8 cellular contexts compared by ENCODE assay signal in genomic region chr10:24208661-24209420, GRCh38. TPM values are rescaled to one million over a fixed set of nuclear protein-coding genes. Genes with fewer than 3 reads are reported as not detected.
DNase-seq lines count a peak whose midpoint lies in the region; TF ChIP-seq lines count a peak whose summit lies in the region.

A gene with protein sequence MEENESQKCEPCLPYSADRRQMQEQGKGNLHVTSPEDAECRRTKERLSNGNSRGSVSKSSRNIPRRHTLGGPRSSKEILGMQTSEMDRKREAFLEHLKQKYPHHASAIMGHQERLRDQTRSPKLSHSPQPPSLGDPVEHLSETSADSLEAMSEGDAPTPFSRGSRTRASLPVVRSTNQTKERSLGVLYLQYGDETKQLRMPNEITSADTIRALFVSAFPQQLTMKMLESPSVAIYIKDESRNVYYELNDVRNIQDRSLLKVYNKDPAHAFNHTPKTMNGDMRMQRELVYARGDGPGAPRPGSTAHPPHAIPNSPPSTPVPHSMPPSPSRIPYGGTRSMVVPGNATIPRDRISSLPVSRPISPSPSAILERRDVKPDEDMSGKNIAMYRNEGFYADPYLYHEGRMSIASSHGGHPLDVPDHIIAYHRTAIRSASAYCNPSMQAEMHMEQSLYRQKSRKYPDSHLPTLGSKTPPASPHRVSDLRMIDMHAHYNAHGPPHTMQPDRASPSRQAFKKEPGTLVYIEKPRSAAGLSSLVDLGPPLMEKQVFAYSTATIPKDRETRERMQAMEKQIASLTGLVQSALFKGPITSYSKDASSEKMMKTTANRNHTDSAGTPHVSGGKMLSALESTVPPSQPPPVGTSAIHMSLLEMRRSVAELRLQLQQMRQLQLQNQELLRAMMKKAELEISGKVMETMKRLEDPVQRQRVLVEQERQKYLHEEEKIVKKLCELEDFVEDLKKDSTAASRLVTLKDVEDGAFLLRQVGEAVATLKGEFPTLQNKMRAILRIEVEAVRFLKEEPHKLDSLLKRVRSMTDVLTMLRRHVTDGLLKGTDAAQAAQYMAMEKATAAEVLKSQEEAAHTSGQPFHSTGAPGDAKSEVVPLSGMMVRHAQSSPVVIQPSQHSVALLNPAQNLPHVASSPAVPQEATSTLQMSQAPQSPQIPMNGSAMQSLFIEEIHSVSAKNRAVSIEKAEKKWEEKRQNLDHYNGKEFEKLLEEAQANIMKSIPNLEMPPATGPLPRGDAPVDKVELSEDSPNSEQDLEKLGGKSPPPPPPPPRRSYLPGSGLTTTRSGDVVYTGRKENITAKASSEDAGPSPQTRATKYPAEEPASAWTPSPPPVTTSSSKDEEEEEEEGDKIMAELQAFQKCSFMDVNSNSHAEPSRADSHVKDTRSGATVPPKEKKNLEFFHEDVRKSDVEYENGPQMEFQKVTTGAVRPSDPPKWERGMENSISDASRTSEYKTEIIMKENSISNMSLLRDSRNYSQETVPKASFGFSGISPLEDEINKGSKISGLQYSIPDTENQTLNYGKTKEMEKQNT (N-terminal part only) (plus strand): TSS chr10:24209138. CDS start chr10:24209194, 56 bp downstream.

- peak within 1 kb of the TSS; percentile 81 for H3K4me2 ChIP-seq in GM23248 (ENCODE audit: unreplicated experiment)
- peak within 1 kb of the TSS; percentile 76 for H3K4me2 ChIP-seq in PC-9

- H3K27ac Mint-ChIP-seq in mesothelial cell of epicardium: peak within 1 kb of the TSS; percentile 96

- no TSS peak for BruUV-seq in PC-9 (replicated peaks; lab: Mats Ljungman, UMichigan)

- DNase-seq in DMS53 (lab: John Stamatoyannopoulos, UW) (peak; percentile 73), GM23248 (peak; percentile 62), PC-9 (peak in 1 of 2 experiments; percentile 24), mesothelial cell of epicardium (ENCODE audit: low spot score in 2 of 2, unreplicated experiment in 2 of 2) (peak; percentile 29 to 56), uterus (peak; percentile 21 to 33), EL (no peak)
- DNase-seq in stimulated activated CD4-positive, alpha-beta T cell treated with anti-CD3 and anti-CD28 coated beads, Interleukin-2, amount 100 ng/mL, for 48 hours: no peak

- H3K9me3 Mint-ChIP-seq in mesothelial cell of epicardium: no peaks in the 10 kb centered on the region

- H3K9me3 ChIP-seq in GM23248 (ENCODE audit: low read depth): no peaks in the 10 kb centered on the region
- H3K9me3 ChIP-seq in PC-9 (ENCODE audit: insufficient read depth, low read depth): no peaks in the 10 kb centered on the region
- no peaks in the 10 kb centered on the region for H3K9me3 ChIP-seq in uterus

- peaks cover 8% of the 10 kb centered on the region for H3F3A ChIP-seq in GM23248 (ENCODE audit: insufficient read depth)
- H3F3A ChIP-seq in PC-9 (ENCODE audit: insufficient read depth, low read depth): peaks cover 13% of the 10 kb centered on the region

- peaks cover 78% of the 10 kb centered on the region for H3K4me1 Mint-ChIP-seq in mesothelial cell of epicardium

- H3K36me3 Mint-ChIP-seq in mesothelial cell of epicardium: peaks cover 2% of the 10 kb centered on the region

- peak within 1 kb of the TSS; percentile 62 for H3K9ac ChIP-seq in GM23248

- TF ChIP-seq CTCF in PC-9 (conservative IDR thresholded peaks at IDR 0.05) (no peak), mesothelial cell of epicardium (IDR thresholded peaks at IDR 0.05; ENCODE audit: unreplicated experiment) (no peak), uterus (IDR thresholded peaks at IDR 0.05) (no peak)

- peak within 1 kb of the TSS; percentile 87 for H3K4me3 Mint-ChIP-seq in mesothelial cell of epicardium

- H3K27me3 Mint-ChIP-seq in mesothelial cell of epicardium (ENCODE audit: low read depth): no peaks in the 10 kb centered on the region

- H3K79me2 ChIP-seq in GM23248 (ENCODE audit: insufficient read depth): no peaks in the 10 kb centered on the region
- H3K79me2 ChIP-seq in PC-9 (ENCODE audit: low read depth): no peaks in the 10 kb centered on the region

- H4K20me1 ChIP-seq in GM23248 (ENCODE audit: insufficient read depth): no peaks in the 10 kb centered on the region
- no peaks in the 10 kb centered on the region for H4K20me1 ChIP-seq in PC-9 (ENCODE audit: insufficient read depth)

- H3K27me3 ChIP-seq in GM23248 (replicated peaks; ENCODE audit: insufficient read depth) (no peaks in the 10 kb centered on the region), PC-9 (ENCODE audit: insufficient read depth, low read depth) (no peaks in the 10 kb centered on the region), uterus (no peaks in the 10 kb centered on the region)

- CTCF ChIA-PET in PC-9 (lab: Charles Lee): interaction anchor here (0.6 kb wide), 2 partner anchors 42 to 56 kb away, joined by 3 to 14 read pairs; no protein-coding TSS in a partner anchor

- H3K36me3 ChIP-seq in GM23248 (ENCODE audit: low read depth): no peaks in the 10 kb centered on the region
- H3K36me3 ChIP-seq in PC-9 (ENCODE audit: low read depth): no peaks in the 10 kb centered on the region
- no peaks in the 10 kb centered on the region for H3K36me3 ChIP-seq in uterus

- H3K9me2 ChIP-seq in GM23248 (ENCODE audit: insufficient read depth) (no peaks in the 10 kb centered on the region), PC-9 (ENCODE audit: insufficient read depth) (no peaks in the 10 kb centered on the region)

- in situ Hi-C loops in GM23248 (cut with MboI) (loop anchor here (25.0 kb wide), 1 partner anchor 303 kb away; no protein-coding TSS in a partner anchor), endometrial microvascular endothelial cells (cut with HindIII; ENCODE audit: inconsistent ontology term, low pct_unique_long_range_greater_than_20kb, low sequenced_read_pairs) (no loop called here)

- POLR2A ChIA-PET in PC-9 (lab: Charles Lee; ENCODE audit: unreplicated experiment): interaction anchor here (0.6 to 1.1 kb wide), 2 partner anchors 30 to 858 kb away, joined by 4 to 8 read pairs; no protein-coding TSS in a partner anchor

- peak within 1 kb of the TSS; percentile 77 for H3K4me3 ChIP-seq in GM23248
- H3K4me3 ChIP-seq in PC-9: peak within 1 kb of the TSS; percentile 47
- peak within 1 kb of the TSS; percentile 51 to 55 for H3K4me3 ChIP-seq in uterus

- H3K4me1 ChIP-seq in GM23248 (ENCODE audit: insufficient read depth) (no peaks in the 10 kb centered on the region), PC-9 (replicated peaks; ENCODE audit: insufficient read depth) (peaks cover 28% of the 10 kb centered on the region), uterus (peaks cover 0 to 3% of the 10 kb centered on the region in 2 donors)

- intact Hi-C loops in PC-9 (cut with micrococcal nuclease; ENCODE audit: unreplicated experiment) (loop anchor here (2.0 kb wide), 2 partner anchors 46 to 174 kb away; no protein-coding TSS in a partner anchor), uterus (cut with DNase I; ENCODE audit: low total_unique reads) (no loop called here)

- H3K27ac ChIP-seq in GM23248 (peak within 1 kb of the TSS; percentile 36), PC-9 (peak within 1 kb of the TSS; percentile 77), uterus (peak within 1 kb of the TSS; percentile 87 to 90)

- H2AFZ ChIP-seq in GM23248 (peak within 1 kb of the TSS; percentile 83), PC-9 (peak within 1 kb of the TSS; percentile 55; the same call in 1 of the 2 replicates)

- TF ChIP-seq POLR2A in uterus (IDR thresholded peaks at IDR 0.05): no peak

- 0 to 4% methylated on average over 27 to 34 of the region's 34 CpGs for WGBS in GM23248 (ENCODE audit: low coverage in 1 of 2, low lambda C conversion rate in 2 of 2, missing lambda C conversion rate in 2 of 2), 2 experiments

RNA-seq across cellular contexts. Expression of the gene that starts here (rescaled TPM):
- 4.7 and 5.4 TPM in 2 replicates for total RNA-seq in GM23248 (2014; rRNA removed; shearing (Covaris generic))
- polyA plus RNA-seq in GM23248 (2016; fragmentation: Nextera tagmentation; extraction: Ambion mirVana): 6.9 and 8.1 TPM in 2 replicates
- total RNA-seq in PC-9 (2021) (26.2 and 41.1 TPM in 2 replicates), endometrial microvascular endothelial cells (ENCODE audit: inconsistent ontology term) (14.3 TPM), mesothelial cell of epicardium (155 to 167 TPM (median 161 TPM) in 3 replicates), uterus (10 to 100 TPM in 2 of 4 donors, 1 to 10 TPM in 2; 3.5 to 38.2 (median 11.6) TPM)

Comparison
In these comparisons a context has a peak if more than half of its experiments do, and no peak if none do; other contexts are left out.
1. DNase-seq: peak in DMS53 (single experiment), GM23248 (single experiment), mesothelial cell of epicardium (2 of 2) and uterus (2 of 2); none in EL (single experiment) and stimulated activated CD4-positive, alpha-beta T cell treated with anti-CD3 and anti-CD28 coated beads, Interleukin-2, amount 100 ng/mL, for 48 hours (0 of 2).
2. H3K27ac ChIP-seq: peak in every context shown above with its lines; median percentile 88 in uterus; 77 in PC-9; 36 in GM23248.
3. Peak in every context shown above with its lines, with median percentiles within 50 percentile points of each other: H3K4me3 ChIP-seq.